ENCODE assay signal across 24 cellular contexts in genomic region chr2:233597522-233597921, GRCh38. TPM values are rescaled to one million over a fixed set of nuclear protein-coding genes. Genes with fewer than 3 reads are reported as not detected.
DNase-seq lines count a peak whose midpoint lies in the region; ATAC-seq and TF ChIP-seq lines count a peak whose summit lies in the region.
"Had no signal": no experiment of that assay in that cellular context is flagged by ENCODE, and none has a peak within 500 bp of the region (broad histone marks: within the 10 kb centered on the region; RNA-seq: fewer than 3 reads in every experiment).

No MANE protein-coding gene starts in this region.

- H2AFZ ChIP-seq in OCI-LY7 (ENCODE audit: low read length): 0 out of 2 replicates have a peak overlapping the region, but pooled peaks have one; percentile 16

- no TSS peak for BruUV-seq in OCI-LY7 (replicated peaks; lab: Mats Ljungman, UMichigan)

- H3K4me3 ChIP-seq in OCI-LY7 (ENCODE audit: low read depth, low read length, poor library complexity, severe bottlenecking) (no peak overlapping the region), mucosa of descending colon (no peak overlapping the region)
- H3K4me3 ChIP-seq: GM12878, K562 had no signal

- CTCF ChIA-PET in OCI-LY7 (lab: Charles Lee; ENCODE audit: unreplicated experiment): interaction anchor here (0.6 kb wide), 1 partner anchor 161 kb away, joined by 4 read pairs; no protein-coding TSS in a partner anchor

- no peak overlapping the region for H3K4me2 ChIP-seq in OCI-LY7 (ENCODE audit: low read length)

- POLR2A ChIA-PET in OCI-LY7 (lab: Charles Lee): no interaction called here

- peaks cover 5% of the 10 kb centered on the region for H3K4me1 ChIP-seq in OCI-LY7 (ENCODE audit: insufficient read depth, low read length, poor library complexity, severe bottlenecking)
- H3K4me1 ChIP-seq in mucosa of descending colon (ENCODE audit: low read depth): peaks cover 8% of the 10 kb centered on the region

- no peaks in the 10 kb centered on the region; the same call in 1 of the 2 replicates for H3K36me3 ChIP-seq in OCI-LY7 (ENCODE audit: insufficient read depth, low read length)
- no peaks in the 10 kb centered on the region for H3K36me3 ChIP-seq in mucosa of descending colon (ENCODE audit: low read depth)

- H3K4me1 Mint-ChIP-seq in T-helper 17 cell: peaks cover 2% of the 10 kb centered on the region

- peak; percentile 48 for DNase-seq in NCI-H510A treated with DMSO at 0.1 percent for 48 hours (lab: John Stamatoyannopoulos, UW)
- no peak for DNase-seq in NCI-H510A (lab: John Stamatoyannopoulos, UW)
- peak; percentile 50 for DNase-seq in DMS53 treated with DMSO at 0.1 percent for 48 hours (lab: John Stamatoyannopoulos, UW; ENCODE audit: unreplicated experiment)
- no peak for DNase-seq in OCI-LY7 (ENCODE audit: low spot score)
- DNase-seq in mucosa of descending colon: no peak
- no peak for DNase-seq in T-helper 17 cell
- DNase-seq: DND-41, MM.1S, NCI-H1048, NCI-H1417 treated with DMSO at 0.1 percent for 48 hours, NCI-H187 treated with DMSO at 0.1 percent for 48 hours, NCI-H2171 treated with DMSO at 0.1 percent for 48 hours, NCI-H524 treated with DMSO at 0.1 percent for 48 hours, SIG-M5 had no signal

- H3K36me3 Mint-ChIP-seq in T-helper 17 cell (ENCODE audit: low read depth): no peaks in the 10 kb centered on the region

- no peaks in the 10 kb centered on the region for H3K9me2 ChIP-seq in OCI-LY7 (ENCODE audit: insufficient read depth, low read length)

- H3K27ac ChIP-seq in OCI-LY7 (ENCODE audit: low read depth, low read length, poor library complexity, severe bottlenecking): no peak overlapping the region

- TF ChIP-seq CTCF in OCI-LY7 (conservative IDR thresholded peaks at IDR 0.05; ENCODE audit: low read length) (no peak), mucosa of descending colon (IDR thresholded peaks at IDR 0.05) (no peak)

- H3K4me3 Mint-ChIP-seq in T-helper 17 cell: no peak overlapping the region
- H3K4me3 Mint-ChIP-seq: B cell had no signal

- H3K9me3 ChIP-seq in OCI-LY7 (ENCODE audit: low read length): no peaks in the 10 kb centered on the region
- H3K9me3 ChIP-seq in mucosa of descending colon: no peaks in the 10 kb centered on the region
- no peaks in the 10 kb centered on the region for H3K9me3 ChIP-seq in T-helper 17 cell (ENCODE audit: control insufficient read depth, low read length, poor library complexity, severe bottlenecking)

- H3K27ac Mint-ChIP-seq in T-helper 17 cell: no peak overlapping the region
- H3K27ac Mint-ChIP-seq: B cell had no signal

- H4K20me1 ChIP-seq in OCI-LY7 (ENCODE audit: insufficient read depth, low read length): no peaks in the 10 kb centered on the region

- intact Hi-C loops in OCI-LY7 (cut with micrococcal nuclease; ENCODE audit: unreplicated experiment): no loop called here
- intact Hi-C loops in mucosa of descending colon (cut with DNase I, micrococcal nuclease): no loop called here

- ATAC-seq in mucosa of descending colon (peak; percentile 68), T-helper 17 cell (no peak), HG03342 (IDR thresholded peaks at IDR 0.05; ENCODE audit: unreplicated experiment) (no peak), HG03565 (IDR thresholded peaks at IDR 0.05; ENCODE audit: unreplicated experiment) (no peak)
- ATAC-seq: GM12878, HepG2, K562, Panc1, SK-N-SH treated with all-trans-retinoic acid at 6 μM for 48 hours had no signal

- H3K27me3 Mint-ChIP-seq in T-helper 17 cell: peaks cover 35% of the 10 kb centered on the region

- no peaks in the 10 kb centered on the region for H3K79me2 ChIP-seq in OCI-LY7 (ENCODE audit: insufficient read depth, low read depth, low read length)

RNA-seq across cellular contexts. Expression of gene UGT1A8, which starts 19.9 kb away (rescaled TPM):
- total RNA-seq in OCI-LY7 (2014; rRNA removed; shearing (Covaris generic)): not detected in 2 replicates
- total RNA-seq in OCI-LY7 (2022) (not detected in 2 replicates), mucosa of descending colon (10 to 100 TPM in 2 of 3 donors, 1 to 10 TPM in 1; 7.4 to 34.2 (median 12.2) TPM), T-helper 17 cell (not detected)
- total RNA-seq: B cell, GM12878, H4, HepG2, LHCN-M2 had no signal

RNA-seq across cellular contexts. Expression of gene USP40, which starts 30.9 kb away (rescaled TPM):
- total RNA-seq in OCI-LY7 (2014; rRNA removed; shearing (Covaris generic)): 1.2 and 1.7 TPM in 2 replicates
- 0.51 and 1.7 TPM in 2 replicates for total RNA-seq in OCI-LY7 (2022)
- total RNA-seq in mucosa of descending colon: 10 to 100 TPM; 30.6 to 32.7 (median 31.2) TPM
- total RNA-seq in T-helper 17 cell: 10 to 100 TPM; 10.7 to 14.0 TPM

RNA-seq across cellular contexts. Expression of gene UGT1A10, which starts 38.7 kb away (rescaled TPM):
- total RNA-seq in OCI-LY7 (2014; rRNA removed; shearing (Covaris generic)): not detected in 2 replicates
- total RNA-seq in OCI-LY7 (2022): not detected in 2 replicates
- 100 to 1,000 TPM in 1 of 3 donors, 10 to 100 TPM in 2; 42.0 to 116 (median 43.9) TPM for total RNA-seq in mucosa of descending colon
- total RNA-seq in T-helper 17 cell: not detected
- total RNA-seq: B cell, GM12878, H4, HepG2, K562, LHCN-M2 had no signal

Comparison
In these comparisons a context has a peak if more than half of its experiments do, and no peak if none do; other contexts are left out.
1. DNase-seq: peak in NCI-H510A treated with DMSO at 0.1 percent for 48 hours (single experiment) and DMS53 treated with DMSO at 0.1 percent for 48 hours (single experiment); none in NCI-H510A (single experiment), OCI-LY7 (single experiment), mucosa of descending colon (0 of 3) and T-helper 17 cell (0 of 3).
2. RNA of gene UGT1A8, which starts 19.9 kb away (total RNA-seq): 7.4 to 34.2 TPM in mucosa of descending colon; not detected in OCI-LY7 and not detected in T-helper 17 cell; every median in the first group is over 4 times any median in the second.
3. RNA of gene USP40, which starts 30.9 kb away (total RNA-seq): 30.6 to 32.7 TPM in mucosa of descending colon and 10.7 to 14.0 TPM in T-helper 17 cell; 0.51 to 1.7 TPM in OCI-LY7; every median in the first group is over 4 times any median in the second.
4. RNA of gene UGT1A10, which starts 38.7 kb away (total RNA-seq): 42.0 to 116 TPM in mucosa of descending colon; not detected in OCI-LY7 and not detected in T-helper 17 cell; every median in the first group is over 10 times any median in the second.